8 cellular contexts compared by ENCODE assay signal in genomic region chr11:8681837-8682218, GRCh38. TPM values are rescaled to one million over a fixed set of nuclear protein-coding genes. Genes with fewer than 3 reads are reported as not detected.
DNase-seq lines count a peak whose midpoint lies in the region; ATAC-seq and TF ChIP-seq lines count a peak whose summit lies in the region.

No MANE protein-coding gene starts in this region.

- H3K36me3 ChIP-seq in Panc1 (ENCODE audit: control insufficient read depth, insufficient read depth, low read length) (peaks cover 33% of the 10 kb centered on the region), esophagus (ENCODE audit: control insufficient read depth in 2 of 2, insufficient read depth in 2 of 2, low read length in 1 of 2) (peaks cover 6 to 10% of the 10 kb centered on the region in 2 donors), parathyroid adenoma (ENCODE audit: control insufficient read depth, insufficient read depth, low read length) (no peaks in the 10 kb centered on the region)

- BruUV-seq in Calu3 (replicated peaks; lab: Mats Ljungman, UMichigan) (no TSS peak), Panc1 (replicated peaks; lab: Mats Ljungman, UMichigan) (no TSS peak)

- H3K9me3 ChIP-seq in Panc1 (ENCODE audit: control insufficient read depth, insufficient read depth, low read depth, low read length): no peaks in the 10 kb centered on the region
- H3K9me3 ChIP-seq in esophagus (ENCODE audit: control insufficient read depth in 2 of 2, insufficient read depth in 1 of 2, low read depth in 1 of 2, low read length in 1 of 2): no peaks in the 10 kb centered on the region
- no peaks in the 10 kb centered on the region for H3K9me3 ChIP-seq in parathyroid adenoma (ENCODE audit: control insufficient read depth, low read length)

- in situ Hi-C loops in Panc1 (cut with HindIII; ENCODE audit: low pct_unique_long_range_greater_than_20kb, low sequenced_read_pairs): no loop called here

- peak overlapping the region; percentile 71 for H3K4me2 ChIP-seq in parathyroid adenoma (ENCODE audit: low read length)

- H3K79me2 ChIP-seq in parathyroid adenoma: peaks cover 10% of the 10 kb centered on the region

- WGBS in esophagus, 2 donors: 39 to 45% methylated on average over 8 of the region's 8 CpGs

- peaks cover 54% of the 10 kb centered on the region for H3K36me3 Mint-ChIP-seq in Calu3 (ENCODE audit: insufficient read depth, unreplicated experiment)

- H2AFZ ChIP-seq in parathyroid adenoma: peak overlapping the region; percentile 89

- intact Hi-C loops in Calu3 (cut with micrococcal nuclease; ENCODE audit: unreplicated experiment): loop anchor here (1.0 kb wide), 1 partner anchor 282 kb away; the partner anchor contains the start of gene TMEM9B
- intact Hi-C loops in Panc1 (cut with micrococcal nuclease; ENCODE audit: unreplicated experiment): no loop called here

- no peak for ATAC-seq in Panc1
- no peak for ATAC-seq in GM21390 (IDR thresholded peaks at IDR 0.05; ENCODE audit: unreplicated experiment)
- no peak for ATAC-seq in GM21367 (IDR thresholded peaks at IDR 0.05; ENCODE audit: unreplicated experiment)

- peak overlapping the region; percentile 100 for H3K27ac ChIP-seq in Panc1 (ENCODE audit: low read length)
- peak overlapping the region; percentile 88 to 99 for H3K27ac ChIP-seq in esophagus (ENCODE audit: low read depth in 2 of 2, low read length in 1 of 2)
- H3K27ac ChIP-seq in parathyroid adenoma: peak overlapping the region; percentile 89

- H3K9ac ChIP-seq in parathyroid adenoma: peak overlapping the region; percentile 68

- H3K4me3 ChIP-seq in Panc1 (ENCODE audit: low read depth in 2 of 2, low read length in 2 of 2) (peak overlapping the region; percentile 91 to 92), esophagus (ENCODE audit: low read depth in 1 of 2, low read length in 2 of 2) (peak overlapping the region; percentile 77 to 94), parathyroid adenoma (ENCODE audit: low read depth, low read length) (peak overlapping the region; percentile 94)

- peak overlapping the region; percentile 88 for H3K27ac Mint-ChIP-seq in Calu3 (ENCODE audit: unreplicated experiment)

- POLR2A ChIA-PET in Panc1 (lab: Charles Lee): interaction anchor here (0.6 to 1.2 kb wide), 3 partner anchors 126 to 534 kb away, joined by 3 to 4 read pairs (median 3); no protein-coding TSS in a partner anchor

- H3K4me1 ChIP-seq in Panc1 (ENCODE audit: control insufficient read depth, insufficient read depth, low read length): peaks cover 30% of the 10 kb centered on the region
- H3K4me1 ChIP-seq in esophagus (ENCODE audit: control insufficient read depth in 2 of 2, insufficient read depth in 2 of 2, low read length in 1 of 2): peaks cover 0 to 4% of the 10 kb centered on the region in 2 donors
- peaks cover 3% of the 10 kb centered on the region for H3K4me1 ChIP-seq in parathyroid adenoma

- peak overlapping the region; percentile 89 for H3K4me3 Mint-ChIP-seq in Calu3 (ENCODE audit: low read depth, unreplicated experiment)

- DNase-seq in Calu3: no peak
- DNase-seq in Panc1 (ENCODE audit: low read depth, low spot score): no peak
- no peak for DNase-seq in HuH-7 (ENCODE audit: low spot score)
- no peak for DNase-seq in DMS114 treated with DMSO at 0.1 percent for 48 hours (lab: John Stamatoyannopoulos, UW; ENCODE audit: unreplicated experiment)

- H3K4me1 Mint-ChIP-seq in Calu3 (ENCODE audit: low read depth, unreplicated experiment): peaks cover 22% of the 10 kb centered on the region

- H3K27me3 ChIP-seq in Panc1 (ENCODE audit: control insufficient read depth, insufficient read depth, low read length): no peaks in the 10 kb centered on the region
- H3K27me3 ChIP-seq in esophagus (ENCODE audit: control insufficient read depth in 1 of 2, insufficient read depth in 2 of 2, low read length in 2 of 2): no peaks in the 10 kb centered on the region
- no peaks in the 10 kb centered on the region for H3K27me3 ChIP-seq in parathyroid adenoma (ENCODE audit: control insufficient read depth, insufficient read depth, low read length)

- TF ChIP-seq CTCF in Calu3 (IDR thresholded peaks at IDR 0.05; ENCODE audit: unreplicated experiment) (no peak), Panc1 (IDR thresholded peaks at IDR 0.05) (no peak), parathyroid adenoma (IDR thresholded peaks at IDR 0.05) (no peak)

- H3K9me3 Mint-ChIP-seq in Calu3 (ENCODE audit: low read depth, unreplicated experiment): no peaks in the 10 kb centered on the region

- CTCF ChIA-PET in Calu3 (lab: Charles Lee): no interaction called here
- CTCF ChIA-PET in Panc1 (lab: Charles Lee): no interaction called here

- H3K27me3 Mint-ChIP-seq in Calu3 (ENCODE audit: unreplicated experiment): no peaks in the 10 kb centered on the region

RNA-seq across cellular contexts. Expression of gene TRIM66, which starts 0.6 kb away (rescaled TPM):
- 14.0 and 19.5 TPM in 2 replicates for total RNA-seq in Calu3 (2022)
- 30.4 TPM for total RNA-seq in Panc1 (2021; ENCODE audit: unreplicated experiment)
- 17.9 TPM for polyA plus RNA-seq in Panc1 (2012; ENCODE audit: insufficient read length)
- polyA plus RNA-seq in esophagus: 1 to 10 TPM; 2.0 to 4.8 TPM

RNA-seq across cellular contexts. Expression of gene RPL27A, which starts 0.8 kb away (rescaled TPM):
- total RNA-seq in Calu3 (2022) (571 and 585 TPM in 2 replicates), Panc1 (2021; ENCODE audit: unreplicated experiment) (1,115 TPM)
- polyA plus RNA-seq in Panc1 (2012; ENCODE audit: insufficient read length): 3,180 TPM
- 1,000 to 10,000 TPM; 2,629 to 4,238 TPM for polyA plus RNA-seq in esophagus
